In the genomic region with DNA sequence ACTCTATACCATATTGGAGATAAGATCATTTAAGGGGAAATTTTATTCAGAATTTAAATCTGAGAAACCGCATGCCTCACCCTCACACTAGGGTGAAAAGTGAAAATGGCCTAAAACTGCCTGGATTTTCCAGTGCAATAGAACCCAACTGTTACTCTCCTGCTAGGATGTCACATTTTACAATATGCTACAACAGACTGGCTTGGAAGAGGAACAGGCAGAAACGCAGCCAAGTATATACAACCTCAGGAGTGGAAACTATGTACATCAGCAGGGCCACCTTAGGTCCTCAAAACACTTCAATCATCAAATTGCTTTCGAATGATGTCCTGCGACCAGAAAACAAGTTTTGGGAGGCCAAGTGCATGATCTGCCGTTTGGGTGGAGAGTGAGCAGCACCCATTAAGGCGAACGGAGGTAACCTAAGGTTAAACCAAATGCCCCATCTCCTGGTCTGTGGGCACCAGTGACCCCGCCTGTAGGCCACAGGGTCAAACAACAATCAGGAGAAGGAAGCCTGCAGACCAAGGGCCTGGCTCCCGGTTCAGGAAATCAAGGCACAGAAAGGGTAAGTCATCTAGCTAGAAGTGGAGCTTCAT, we compare ENCODE assay signal across 16 cellular contexts. TPM values are rescaled to one million over a fixed set of nuclear protein-coding genes. Genes with fewer than 3 reads are reported as not detected.
"Had no signal": no experiment of that assay in that cellular context is flagged by ENCODE, and none has a peak within 500 bp of the region (broad histone marks: within the 10 kb centered on the region; RNA-seq: fewer than 3 reads in every experiment).

No MANE protein-coding gene starts in this region.

- H3K36me3 ChIP-seq: left lung, suprapubic skin had no signal

- H3K4me3 ChIP-seq: left lung, suprapubic skin had no signal

- ATAC-seq: activated CD4-positive, CD25-positive, alpha-beta regulatory T cell treated with anti-CD3 and anti-CD28 coated beads, Interleukin-2, amount 50 U/mL, for 24 hours; activated CD8-positive, alpha-beta T cell treated with anti-CD3 and anti-CD28 coated beads, Interleukin-2, amount 10 ng/mL, durations not matched to agents 7 days and 5 days; left lung; stimulated activated naive CD8-positive, alpha-beta T cell treated with anti-CD3 and anti-CD28 coated beads, Interleukin-15, Interleukin-2, amounts not matched to agents 100 U/mL and 50 U/mL, for 24 hours had no signal

- H3K9me3 ChIP-seq: left lung, suprapubic skin had no signal

- H3K27me3 ChIP-seq: left lung, suprapubic skin had no signal

- DNase-seq: activated CD4-positive, alpha-beta T cell treated with anti-CD3 and anti-CD28 coated beads, Interleukin-2, amount 10 ng/mL, durations not matched to agents 7 days and 5 days; activated CD8-positive, alpha-beta memory T cell treated with anti-CD3 and anti-CD28 coated beads, Interleukin-2, amount 50 U/mL, for 4 hours; activated CD8-positive, alpha-beta T cell treated with anti-CD3 and anti-CD28 coated beads, Interleukin-2, amount 10 ng/mL, durations not matched to agents 7 days and 5 days; activated effector memory CD4-positive, alpha-beta T cell treated with Interleukin-2 at 50 U/mL for 16 hours; activated naive CD4-positive, alpha-beta T cell treated with anti-CD3 and anti-CD28 coated beads, Interleukin-2, amount 10 ng/mL, durations not matched to agents 7 days and 5 days; activated naive CD8-positive, alpha-beta T cell treated with anti-CD3 and anti-CD28 coated beads, Interleukin-2, amount 50 U/mL, for 24 hours; activated T-cell treated with anti-CD3 and anti-CD28 coated beads, Interleukin-2, amount 50 U/mL, for 48 hours; left lung; retina; stimulated activated CD4-positive, alpha-beta T cell treated with anti-CD3 and anti-CD28 coated beads, Interleukin-12 subunit alpha, Interleukin-12 subunit beta, amount 100 ng/mL, for 4 hours; stimulated activated naive CD8-positive, alpha-beta T cell treated with anti-CD3 and anti-CD28 coated beads, Interleukin-15, Interleukin-2, amounts not matched to agents 100 U/mL and 50 U/mL, for 24 hours had no signal

- H3K27ac ChIP-seq: left lung, suprapubic skin had no signal

RNA-seq across cellular contexts. Expression of gene CLIC6, which starts 58.7 kb away (rescaled TPM):
- total RNA-seq: activated CD4-positive, alpha-beta T cell treated with anti-CD3 and anti-CD28 coated beads, Interleukin-2, amount 10 ng/mL, durations not matched to agents 7 days and 5 days; bronchial epithelial cell; myocyte had no signal
- polyA plus RNA-seq: mammary epithelial cell had no signal
